1 cellular context compared by ENCODE assay signal in genomic region chr3:194769020-194769643, GRCh38.
TF ChIP-seq lines count a peak whose summit lies in the region.

No MANE protein-coding gene starts in this region.

TF ChIP-seq in K562, 482 proteins besides CTCF, POLR2A, EP300 and RAD21 (continued from another document and continues in another):
- no peak for TF ChIP-seq TCF15 (CRISPR knock-in tag; IDR thresholded peaks at IDR 0.05)
- TF ChIP-seq PBX2 (CRISPR knock-in tag; IDR thresholded peaks at IDR 0.05; ENCODE audit: low read depth) = peak; percentile 60
- peak; percentile 99 for TF ChIP-seq PBX2 (tag; conservative IDR thresholded peaks at IDR 0.05; ENCODE audit: low read depth)
- no peak for TF ChIP-seq ZNF3 (CRISPR knock-in tag; IDR thresholded peaks at IDR 0.05)
- TF ChIP-seq CREB3 (tag; conservative IDR thresholded peaks at IDR 0.05; ENCODE audit: low read depth) = no peak
- TF ChIP-seq MGA (IDR thresholded peaks at IDR 0.05) = peak; percentile 30
- peak; percentile 18 for TF ChIP-seq NFYB (IDR thresholded peaks at IDR 0.05; ENCODE audit: extremely low read depth, insufficient read length)
- 0 out of 2 replicates have a peak, but pooled peaks have one; percentile 14 for TF ChIP-seq ATF7 (IDR thresholded peaks at IDR 0.05)
- no peak for TF ChIP-seq KLF6 (CRISPR knock-in tag; IDR thresholded peaks at IDR 0.05; ENCODE audit: borderline replicate concordance)
- TF ChIP-seq SP2 (IDR thresholded peaks at IDR 0.05; ENCODE audit: extremely low read depth, low read depth, low read length, poor library complexity, severe bottlenecking) = peak; percentile 50
- no peak for TF ChIP-seq CUX1 (CRISPR knock-in tag; IDR thresholded peaks at IDR 0.05)
- TF ChIP-seq SREBF1 (IDR thresholded peaks at IDR 0.05; ENCODE audit: borderline replicate concordance, low read depth, low read length) = no peak
- TF ChIP-seq ZKSCAN1 (IDR thresholded peaks at IDR 0.05; ENCODE audit: low read depth, low read length) = no peak
- TF ChIP-seq FOXK1 (CRISPR knock-in tag; IDR thresholded peaks at IDR 0.05; ENCODE audit: borderline replicate concordance) = no peak
- TF ChIP-seq BHLHE40 (IDR thresholded peaks at IDR 0.05; ENCODE audit: low read length) = no peak
- TF ChIP-seq NFE2L1 (tag; IDR thresholded peaks at IDR 0.05; ENCODE audit: borderline replicate concordance, low read depth) = no peak
- TF ChIP-seq NR1H2 (CRISPR knock-in tag; IDR thresholded peaks at IDR 0.05) = no peak
- no peak for TF ChIP-seq FOXA3 (CRISPR knock-in tag; conservative IDR thresholded peaks at IDR 0.05 in 1 of 2, IDR thresholded peaks at IDR 0.05 in 1 of 2)
- TF ChIP-seq ZNF699 (CRISPR knock-in tag; IDR thresholded peaks at IDR 0.05; ENCODE audit: insufficient replicate concordance) = no peak
- TF ChIP-seq ETS1 (conservative IDR thresholded peaks at IDR 0.05; ENCODE audit: control insufficient read depth, low read depth, low read length) = no peak
- TF ChIP-seq DEAF1 (CRISPR knock-in tag; IDR thresholded peaks at IDR 0.05) = no peak
- no peak for TF ChIP-seq FOXK2 (conservative IDR thresholded peaks at IDR 0.05 in 1 of 2, IDR thresholded peaks at IDR 0.05 in 1 of 2; ENCODE audit: low read depth in 2 of 2)
- no peak for TF ChIP-seq USF2 (CRISPR knock-in tag; IDR thresholded peaks at IDR 0.05)
- no peak for TF ChIP-seq CBX1 (IDR thresholded peaks at IDR 0.05; ENCODE audit: low read depth)
